In genomic region chr4:84378277-84378838, GRCh38 we compare ENCODE assay signal across 18 cellular contexts.
A peak's percentile ranks its signal among the peaks of the same experiment; 100 is the strongest.
DNase-seq lines count a peak whose midpoint lies in the region; ATAC-seq, FAIRE-seq and TF ChIP-seq lines count a peak whose summit lies in the region.
"Had no signal": no experiment of that assay in that cellular context is flagged by ENCODE, and none has a peak within 500 bp of the region (broad histone marks: within the 10 kb centered on the region; RNA-seq: fewer than 3 reads in every experiment).

No MANE protein-coding gene starts in this region.

- H2BK12ac ChIP-seq in H1 (ENCODE audit: low read depth, low read length), result no peak overlapping the region

- H2BK20ac ChIP-seq in H1 (ENCODE audit: low read length), result no peak overlapping the region

- DNase-seq in HepG2 (ENCODE audit: low spot score) (no peak), right lobe of liver (no peak), H1 (ENCODE audit: low read depth in 1 of 2, low spot score in 2 of 2) (no peak), cerebellar nuclear complex (lab: John Stamatoyannopoulos, UW) (no peak), hippocampal formation (lab: John Stamatoyannopoulos, UW) (no peak), anterior cingulate cortex (lab: John Stamatoyannopoulos, UW) (no peak)
- no peak for DNase-seq in activated CD4-positive, alpha-beta T cell treated with anti-CD3 and anti-CD28 coated beads, Interleukin-2, amount 50 U/mL, for 4 hours
- DNase-seq: AML-193; CD8-positive, alpha-beta memory T cell; DMS53; GF-D8; GM23248; IMR-90; KBM-7 had no signal

- no peaks in the 10 kb centered on the region for H3K79me1 ChIP-seq in H1 (ENCODE audit: low read depth, low read length)

- no peak for TF ChIP-seq CTCF in HepG2 (CRISPR knock-in tag; IDR thresholded peaks at IDR 0.05)
- no peak for TF ChIP-seq CTCF in right lobe of liver (IDR thresholded peaks at IDR 0.05)
- no peak for TF ChIP-seq CTCF in H1 (IDR thresholded peaks at IDR 0.05; ENCODE audit: control extremely low read depth in 1 of 3, insufficient read depth in 1 of 3, low read depth in 1 of 3, low read length in 3 of 3)

- H3K27me3 ChIP-seq in HepG2 (ENCODE audit: control insufficient read depth in 1 of 2, insufficient read depth in 2 of 2, low read length in 2 of 2), result 0 out of 5 replicates have a peak, but pooled peaks cover 0 to 1% of the 10 kb centered on the region in 2 experiments
- H3K27me3 ChIP-seq in right lobe of liver, result no peaks in the 10 kb centered on the region
- peaks cover 0 to 33% (median 17%) of the 10 kb centered on the region in 4 experiments; a peak in 6 of 7 replicates for H3K27me3 ChIP-seq in H1 (replicated peaks in 1 of 4; ENCODE audit: control insufficient read depth in 3 of 4, extremely low read depth in 1 of 4, insufficient read depth in 3 of 4, low read length in 3 of 4)
- peaks cover 98% of the 10 kb centered on the region for H3K27me3 ChIP-seq in iPS-20b (ENCODE audit: insufficient read depth, low read length)
- H3K27me3 ChIP-seq: BLaER1 had no signal

- no peak overlapping the region for H3K4me2 ChIP-seq in HepG2 (ENCODE audit: low read depth, low read length)
- peak overlapping the region; percentile 55 to 65 for H3K4me2 ChIP-seq in H1 (ENCODE audit: insufficient read depth in 1 of 2, low read depth in 2 of 2, low read length in 2 of 2)
- H3K4me2 ChIP-seq: BLaER1 had no signal

- no peak for TF ChIP-seq POLR2A in HepG2 (IDR thresholded peaks at IDR 0.05; ENCODE audit: insufficient read depth in 1 of 2, low read depth in 2 of 2, low read length in 2 of 2)
- TF ChIP-seq POLR2A in right lobe of liver (IDR thresholded peaks at IDR 0.05), result no peak
- no peak for TF ChIP-seq POLR2A in H1 (IDR thresholded peaks at IDR 0.05; ENCODE audit: control extremely low read depth in 1 of 2, low read depth in 2 of 2, low read length in 2 of 2)

- H4K5ac ChIP-seq in H1 (ENCODE audit: insufficient read length, low read depth, low read length), result no peak overlapping the region

- no peak overlapping the region for H2AK5ac ChIP-seq in H1 (ENCODE audit: low read depth, low read length)

- H3K4me3 ChIP-seq in HepG2 (replicated peaks in 1 of 3; ENCODE audit: insufficient read depth in 1 of 3, low read depth in 2 of 3, low read length in 3 of 3), result no peak overlapping the region
- H3K4me3 ChIP-seq in right lobe of liver, result no peak overlapping the region
- peak overlapping the region in 1 of 4 experiments; percentile 43; a peak in 2 of 8 replicates for H3K4me3 ChIP-seq in H1 (ENCODE audit: extremely low read depth in 1 of 4, insufficient read depth in 2 of 4, low read depth in 3 of 4, low read length in 4 of 4)
- peak overlapping the region; percentile 53; the same call in 1 of the 2 replicates for H3K4me3 ChIP-seq in iPS-20b (ENCODE audit: low read length)
- H3K4me3 ChIP-seq: BLaER1, GM23248, HAP-1 had no signal

- H3K4ac ChIP-seq in H1 (replicated peaks; ENCODE audit: insufficient read length, low read depth, low read length), result no peak overlapping the region

- H3K56ac ChIP-seq in H1 (replicated peaks; ENCODE audit: insufficient read length, low read depth, low read length), result no peak overlapping the region

- H3K79me2 ChIP-seq in HepG2 (ENCODE audit: insufficient read depth, low read length) (no peaks in the 10 kb centered on the region), H1 (ENCODE audit: control insufficient read depth in 1 of 2, insufficient read depth in 2 of 2, low read length in 2 of 2) (no peaks in the 10 kb centered on the region)

- H2BK15ac ChIP-seq in H1 (ENCODE audit: low read length), result no peak overlapping the region

- ATAC-seq in HepG2 (no peak), right lobe of liver (no peak)

- H2BK5ac ChIP-seq in H1 (ENCODE audit: low read depth, low read length), result no peak overlapping the region

- H3K36me3 ChIP-seq in HepG2 (replicated peaks in 1 of 2; ENCODE audit: control insufficient read depth in 1 of 2, insufficient read depth in 2 of 2, low read length in 2 of 2) (no peaks in the 10 kb centered on the region), right lobe of liver (no peaks in the 10 kb centered on the region), H1 (ENCODE audit: control insufficient read depth in 2 of 4, insufficient read depth in 4 of 4, low read length in 3 of 4) (no peaks in the 10 kb centered on the region), iPS-20b (ENCODE audit: insufficient read depth, low read depth, low read length) (no peaks in the 10 kb centered on the region)
- H3K36me3 ChIP-seq: BLaER1, HAP-1 had no signal

- H2AFZ ChIP-seq in HepG2 (ENCODE audit: low read length) (no peak overlapping the region), H1 (ENCODE audit: low read length) (no peak overlapping the region)
- H2AFZ ChIP-seq: GM23248 had no signal

- H3K9ac ChIP-seq in HepG2 (ENCODE audit: insufficient read depth, low read depth, low read length), result no peak overlapping the region
- no peak overlapping the region for H3K9ac ChIP-seq in H1 (replicated peaks in 1 of 4; ENCODE audit: extremely low read depth in 1 of 4, low read depth in 3 of 4, low read length in 3 of 4)
- no peak overlapping the region for H3K9ac ChIP-seq in iPS-20b (ENCODE audit: low read depth, low read length)
- H3K9ac ChIP-seq: BLaER1, GM23248 had no signal

- no peak for FAIRE-seq in HepG2 (lab: Jason Lieb, UNC)
- no peak for FAIRE-seq in H1 (lab: Jason Lieb, UNC)

- H3K4me1 ChIP-seq in HepG2 (ENCODE audit: insufficient read depth, low read length) (no peaks in the 10 kb centered on the region), right lobe of liver (no peaks in the 10 kb centered on the region), H1 (replicated peaks in 1 of 4; ENCODE audit: control insufficient read depth in 3 of 4, insufficient read depth in 4 of 4, low read length in 3 of 4) (peaks cover 4 to 17% (median 15%) of the 10 kb centered on the region in 4 experiments; a peak in 6 of 7 replicates), iPS-20b (ENCODE audit: insufficient read depth, low read length) (peaks cover 25% of the 10 kb centered on the region)
- H3K4me1 ChIP-seq: BLaER1 had no signal

- H4K91ac ChIP-seq in H1 (replicated peaks; ENCODE audit: insufficient read length, low read length), result no peak overlapping the region

- no peaks in the 10 kb centered on the region for H3K9me3 ChIP-seq in HepG2 (ENCODE audit: low read length)
- H3K9me3 ChIP-seq in right lobe of liver, result no peaks in the 10 kb centered on the region
- no peaks in the 10 kb centered on the region for H3K9me3 ChIP-seq in H1 (ENCODE audit: insufficient read depth in 2 of 2, low read depth in 1 of 2, low read length in 1 of 2)
- no peaks in the 10 kb centered on the region for H3K9me3 ChIP-seq in iPS-20b (ENCODE audit: insufficient read depth, low read depth, low read length)
- H3K9me3 ChIP-seq: BLaER1, HAP-1 had no signal

- WGBS in HepG2 (ENCODE audit: low lambda C conversion rate), result 24% methylated on average over 7 of the region's 7 CpGs
- WGBS in right lobe of liver (ENCODE audit: insufficient coverage, low coverage, low lambda C conversion rate, missing lambda C conversion rate), result 45% methylated on average over 7 of the region's 7 CpGs
- 23% methylated on average over 7 of the region's 7 CpGs; no CpG with 5 or more reads in 1 of the 2 experiments for WGBS in H1 (ENCODE audit: extremely low coverage in 1 of 2, insufficient coverage in 1 of 2, insufficient read length in 1 of 2, insufficient replicate concordance in 2 of 2, low coverage in 1 of 2, low lambda C conversion rate in 2 of 2, missing lambda C conversion rate in 1 of 2), 2 experiments

- H3K18ac ChIP-seq in H1 (ENCODE audit: extremely low read depth, low read length), result no peak overlapping the region; the same call in 1 of the 2 replicates

- BruUV-seq in HepG2 (replicated peaks; lab: Mats Ljungman, UMichigan), result no TSS peak

- POLR2A ChIA-PET in HepG2 (lab: Yijun Ruan, JAX), result no interaction called here
- POLR2A ChIA-PET in H1 (lab: Charles Lee; ENCODE audit: partially characterized antibody), result no interaction called here

- no peak for TF ChIP-seq RAD21 in HepG2 (CRISPR knock-in tag; IDR thresholded peaks at IDR 0.05)
- no peak for TF ChIP-seq RAD21 in H1 (IDR thresholded peaks at IDR 0.05 in 1 of 2, conservative IDR thresholded peaks at IDR 0.05 in 1 of 2; ENCODE audit: low read depth in 2 of 2, low read length in 2 of 2)

- H3K27ac ChIP-seq in HepG2 (ENCODE audit: extremely low read length, insufficient read depth, low read length), result no peak overlapping the region
- H3K27ac ChIP-seq in right lobe of liver, result no peak overlapping the region
- H3K27ac ChIP-seq in H1 (ENCODE audit: low read depth, low read length), result no peak overlapping the region
- no peak overlapping the region for H3K27ac ChIP-seq in iPS-20b (ENCODE audit: low read length)
- H3K27ac ChIP-seq: 22Rv1, BLaER1, GM23248 had no signal

- H2BK120ac ChIP-seq in H1 (replicated peaks; ENCODE audit: low read depth, low read length), result no peak overlapping the region

- H4K20me1 ChIP-seq in HepG2 (ENCODE audit: insufficient read depth, low read length) (no peaks in the 10 kb centered on the region), H1 (replicated peaks in 1 of 2; ENCODE audit: control insufficient read depth in 1 of 2, insufficient read depth in 2 of 2, low read length in 2 of 2) (no peaks in the 10 kb centered on the region)
- H4K20me1 ChIP-seq: BLaER1 had no signal

- intact Hi-C loops in HepG2 (cut with micrococcal nuclease; ENCODE audit: unreplicated experiment) (no loop called here), right lobe of liver (cut with DNase I) (no loop called here)

- H4K8ac ChIP-seq in H1 (ENCODE audit: extremely low read depth, insufficient read depth, low read length), result no peak overlapping the region

- CTCF ChIA-PET in HepG2 (lab: Yijun Ruan, JAX; ENCODE audit: low intra/inter-chr PET ratio, low total read pairs) (no interaction called here), H1 (lab: Charles Lee; ENCODE audit: partially characterized antibody) (interaction anchor here (1.2 kb wide), 1 partner anchor 200 kb away, joined by 4 read pairs; no protein-coding TSS in a partner anchor)

- in situ Hi-C loops in HepG2 (cut with HindIII; ENCODE audit: extremely low pct_ligation_motif_present, low pct_unique_long_range_greater_than_20kb), result no loop called here

- H3K23me2 ChIP-seq in H1 (ENCODE audit: low read depth, low read length), result no peaks in the 10 kb centered on the region

- H3K23ac ChIP-seq in H1 (ENCODE audit: insufficient read length), result no peak overlapping the region

- H3K14ac ChIP-seq in H1 (ENCODE audit: insufficient read length), result no peak overlapping the region

- TF ChIP-seq EP300 in HepG2 (IDR thresholded peaks at IDR 0.05; ENCODE audit: low read depth in 2 of 2, low read length in 2 of 2) (no peak), HepG2 (CRISPR knock-in tag; IDR thresholded peaks at IDR 0.05; ENCODE audit: borderline replicate concordance) (no peak), H1 (IDR thresholded peaks at IDR 0.05; ENCODE audit: borderline replicate concordance in 1 of 2, low read depth in 2 of 2, low read length in 2 of 2) (no peak)

TF ChIP-seq in HepG2, 621 proteins besides CTCF, POLR2A, EP300 and RAD21 (continues in another document):
- TF ChIP-seq ATF7 (IDR thresholded peaks at IDR 0.05) (peak; percentile 23; the same call in 1 of the 2 replicates), ATF7 (CRISPR knock-in tag; IDR thresholded peaks at IDR 0.05) (no peak), CCAR2 (optimal IDR thresholded peaks at IDR 0.05; ENCODE audit: low read depth, low read length) (no peak)

TF ChIP-seq in H1, 55 proteins besides CTCF, POLR2A, EP300 and RAD21:
- TF ChIP-seq CREB1 (IDR thresholded peaks at IDR 0.05) (peak; percentile 52; the same call in 1 of the 2 replicates), EZH2 (IDR thresholded peaks at IDR 0.05; ENCODE audit: low read depth, low read length, severe bottlenecking) (no peak)

Comparison
In these comparisons a context has a peak if more than half of its experiments do, and no peak if none do; other contexts are left out.
1. Of the 41 proteins assayed by ChIP-seq in both HepG2 and H1: peak only in HepG2: none; only in H1: CREB1; in both: none; in neither: 40.